In genomic region chr17:44218344-44219125, GRCh38 we compare ENCODE assay signal across 1 cellular context.
TF ChIP-seq lines count a peak whose summit lies in the region.

No MANE protein-coding gene starts in this region.

TF ChIP-seq in H1, 55 proteins besides CTCF, POLR2A, EP300 and RAD21:
- peak; percentile 69 for TF ChIP-seq MAX (IDR thresholded peaks at IDR 0.05)
- 0 out of 4 replicates have a peak, but pooled peaks of 1 of the 2 experiments have one; percentile 51 for TF ChIP-seq SIN3A (conservative IDR thresholded peaks at IDR 0.05 in 1 of 2, IDR thresholded peaks at IDR 0.05 in 1 of 2; ENCODE audit: low read depth in 1 of 2, low read length in 2 of 2)
- peak; percentile 0 for TF ChIP-seq TAF7 (optimal IDR thresholded peaks at IDR 0.05; ENCODE audit: borderline replicate concordance, low read depth, low read length)
- TF ChIP-seq CHD7 (IDR thresholded peaks at IDR 0.05; ENCODE audit: insufficient replicate concordance, low read length), result no peak
- TF ChIP-seq, protein P1, sequence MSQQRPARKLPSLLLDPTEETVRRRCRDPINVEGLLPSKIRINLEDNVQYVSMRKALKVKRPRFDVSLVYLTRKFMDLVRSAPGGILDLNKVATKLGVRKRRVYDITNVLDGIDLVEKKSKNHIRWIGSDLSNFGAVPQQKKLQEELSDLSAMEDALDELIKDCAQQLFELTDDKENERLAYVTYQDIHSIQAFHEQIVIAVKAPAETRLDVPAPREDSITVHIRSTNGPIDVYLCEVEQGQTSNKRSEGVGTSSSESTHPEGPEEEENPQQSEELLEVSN (IDR thresholded peaks at IDR 0.05), result 0 out of 2 replicates have a peak, but pooled peaks have one; percentile 12
- TF ChIP-seq BACH1 (IDR thresholded peaks at IDR 0.05; ENCODE audit: low read length), result peak; percentile 31; the same call in 1 of the 2 replicates
- TF ChIP-seq, protein P2, sequence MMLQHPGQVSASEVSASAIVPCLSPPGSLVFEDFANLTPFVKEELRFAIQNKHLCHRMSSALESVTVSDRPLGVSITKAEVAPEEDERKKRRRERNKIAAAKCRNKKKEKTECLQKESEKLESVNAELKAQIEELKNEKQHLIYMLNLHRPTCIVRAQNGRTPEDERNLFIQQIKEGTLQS (IDR thresholded peaks at IDR 0.05; ENCODE audit: insufficient read depth, low read depth, low read length), result no peak
- no peak for TF ChIP-seq RXRA (IDR thresholded peaks at IDR 0.05; ENCODE audit: insufficient read depth, low read depth, low read length)
- no peak for TF ChIP-seq JUN (IDR thresholded peaks at IDR 0.05; ENCODE audit: low read depth, low read length)
- TF ChIP-seq BCL11A (IDR thresholded peaks at IDR 0.05; ENCODE audit: low read depth in 2 of 2, low read length in 2 of 2), result no peak
